ENCODE assay signal across 11 cellular contexts in the genomic region with DNA sequence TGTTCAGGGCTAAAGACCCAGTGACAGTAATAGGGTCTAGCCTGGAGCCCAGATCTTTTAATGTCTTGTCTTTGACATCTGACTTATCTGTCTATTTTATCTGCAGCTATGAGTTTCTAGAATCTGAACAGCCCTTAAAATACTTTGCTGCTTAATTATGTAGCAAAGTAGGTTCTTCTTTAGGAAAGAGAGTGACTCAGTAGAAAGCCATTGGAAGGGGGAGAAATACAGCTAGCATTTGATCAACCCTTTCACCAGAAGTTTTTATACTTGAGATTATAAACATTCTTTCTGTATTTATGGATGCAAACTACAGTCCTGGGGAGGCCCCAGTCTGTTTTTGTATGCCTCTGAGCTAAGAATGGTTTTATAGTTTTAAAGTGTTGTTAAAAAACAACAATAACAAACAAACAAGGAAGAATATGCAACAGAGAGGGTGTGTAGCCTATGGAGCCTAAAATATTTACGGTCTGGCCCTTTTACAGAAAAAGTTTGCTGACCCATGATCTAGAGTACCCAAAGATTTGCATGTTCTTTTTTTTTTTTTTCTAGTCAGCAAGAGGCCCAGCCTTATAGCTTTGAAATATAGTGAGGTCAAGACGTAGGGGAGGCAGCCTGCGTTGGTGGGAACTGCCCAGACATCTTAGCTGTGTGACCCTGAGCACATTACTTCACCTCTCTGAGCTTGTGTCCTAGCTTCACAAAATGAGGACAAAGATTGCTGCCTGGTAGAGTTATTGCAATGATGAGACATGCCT. TPM values are rescaled to one million over a fixed set of nuclear protein-coding genes. Genes with fewer than 3 reads are reported as not detected.
A peak's percentile ranks its signal among the peaks of the same experiment; 100 is the strongest.
DNase-seq lines count a peak whose midpoint lies in the region; ATAC-seq and TF ChIP-seq lines count a peak whose summit lies in the region.
"Had no signal": no experiment of that assay in that cellular context is flagged by ENCODE, and none has a peak within 500 bp of the region (broad histone marks: within the 10 kb centered on the region; RNA-seq: fewer than 3 reads in every experiment).

No MANE protein-coding gene starts in this region.

- TF ChIP-seq CTCF in AG09309 (IDR thresholded peaks at IDR 0.05; ENCODE audit: control insufficient read depth, insufficient read depth, low read depth, low read length, missing control alignments) (no peak), WI38 (IDR thresholded peaks at IDR 0.05; ENCODE audit: low read depth, low read length) (no peak)

- H3K4me1 ChIP-seq in Karpas-422 (ENCODE audit: low read length) = peaks cover 31% of the 10 kb centered on the region

- DNase-seq in AG09309 (ENCODE audit: low read depth) (peak; percentile 55), fibroblast of peridontal ligament (ENCODE audit: extremely low read depth) (peak; percentile 74), putamen (ENCODE audit: low spot score) (peak; percentile 1), Karpas-422 (no peak), NCI-H1694 treated with DMSO at 0.1 percent for 48 hours (lab: John Stamatoyannopoulos, UW) (no peak)
- no peak for DNase-seq in activated CD4-positive, alpha-beta T cell treated with anti-CD3 and anti-CD28 coated beads, Interleukin-2, amount 50 U/mL, for 1 hour
- DNase-seq: NCI-H748 treated with DMSO at 0.1 percent for 48 hours; stimulated activated CD4-positive, alpha-beta T cell treated with anti-CD3 and anti-CD28 coated beads, Interleukin-2, amount 100 ng/mL, for 48 hours had no signal

- no peaks in the 10 kb centered on the region for H3K9me3 ChIP-seq in Karpas-422 (ENCODE audit: low read length)
- H3K9me3 ChIP-seq: BLaER1 had no signal

- H3K79me2 ChIP-seq in Karpas-422 (ENCODE audit: low read length) = no peaks in the 10 kb centered on the region

- H3K4me3 ChIP-seq in AG09309 (ENCODE audit: control insufficient read depth, low read depth, low read length) = peak overlapping the region; percentile 2; the same call in 1 of the 2 replicates
- peak overlapping the region; percentile 45 for H3K4me3 ChIP-seq in WI38 (ENCODE audit: low read depth, low read length)
- H3K4me3 ChIP-seq in Karpas-422 (ENCODE audit: low read length) = no peak overlapping the region
- H3K4me3 ChIP-seq: BLaER1 had no signal

- H3K27ac ChIP-seq in Karpas-422 (ENCODE audit: low read length) = no peak overlapping the region
- H3K27ac ChIP-seq: BLaER1 had no signal

- ATAC-seq in HG03280 (IDR thresholded peaks at IDR 0.05; ENCODE audit: unreplicated experiment) = no peak

- H3K27me3 ChIP-seq in Karpas-422 (ENCODE audit: low read length) = no peaks in the 10 kb centered on the region
- H3K27me3 ChIP-seq: BLaER1 had no signal

- no peaks in the 10 kb centered on the region for H4K20me1 ChIP-seq in Karpas-422 (ENCODE audit: insufficient read depth, low read depth, low read length)
- H4K20me1 ChIP-seq: BLaER1 had no signal

- H3K36me3 ChIP-seq in Karpas-422 (ENCODE audit: insufficient read depth, low read length) = no peaks in the 10 kb centered on the region
- H3K36me3 ChIP-seq: BLaER1 had no signal

- H3K9ac ChIP-seq in Karpas-422 (ENCODE audit: low read length) = no peak overlapping the region
- H3K9ac ChIP-seq: BLaER1 had no signal

- no peak overlapping the region for H2AFZ ChIP-seq in Karpas-422 (ENCODE audit: low read length)

- H3K4me2 ChIP-seq in Karpas-422 (ENCODE audit: low read depth, low read length, poor library complexity, severe bottlenecking) = no peak overlapping the region

- H3K9me2 ChIP-seq in Karpas-422 (replicated peaks; ENCODE audit: insufficient read depth, low read length) = no peaks in the 10 kb centered on the region

RNA-seq across cellular contexts. Expression of a gene that starts 9.7 kb away (rescaled TPM):
- 33.7 and 36.7 TPM in 2 replicates for total RNA-seq in Karpas-422 (2014; rRNA removed; shearing (Covaris generic); ENCODE audit: low replicate concordance)

Comparison
In these comparisons a context has a peak if more than half of its experiments do, and no peak if none do; other contexts are left out.
1. DNase-seq: peak in AG09309 (single experiment), fibroblast of peridontal ligament (single experiment) and putamen (single experiment); none in Karpas-422 (single experiment), NCI-H1694 treated with DMSO at 0.1 percent for 48 hours (single experiment) and activated CD4-positive, alpha-beta T cell treated with anti-CD3 and anti-CD28 coated beads, Interleukin-2, amount 50 U/mL, for 1 hour (single experiment).